ENCODE assay signal across 8 cellular contexts in genomic region chr9:113151696-113152630, GRCh38. TPM values are rescaled to one million over a fixed set of nuclear protein-coding genes. Genes with fewer than 3 reads are reported as not detected.
DNase-seq lines count a peak whose midpoint lies in the region; ATAC-seq and TF ChIP-seq lines count a peak whose summit lies in the region.

No MANE protein-coding gene starts in this region.

- WGBS in lower leg skin, 2 donors, result 29 to 32% methylated on average over 11 of the region's 11 CpGs

- no peaks in the 10 kb centered on the region for H3K36me3 Mint-ChIP-seq in activated T-cell treated with anti-CD3 and anti-CD28 coated beads, Interleukin-2, amount 50 U/mL, for 24 hours (ENCODE audit: low read depth)
- H3K36me3 Mint-ChIP-seq in MCF 10A (ENCODE audit: insufficient read depth, unreplicated experiment) (peaks cover 9% of the 10 kb centered on the region), type B pancreatic cell (no peaks in the 10 kb centered on the region)

- ATAC-seq in HG03442 (IDR thresholded peaks at IDR 0.05; ENCODE audit: unreplicated experiment), result no peak
- ATAC-seq in GM21515 (IDR thresholded peaks at IDR 0.05; ENCODE audit: unreplicated experiment), result no peak
- ATAC-seq in esophagus mucosa, result no peak

- TSS peak; percentile 49 for BruUV-seq in MCF 10A (replicated peaks; lab: Mats Ljungman, UMichigan)

- peak overlapping the region; percentile 75 for H3K4me3 ChIP-seq in lower leg skin (ENCODE audit: low read depth, poor library complexity, severe bottlenecking)

- POLR2A ChIA-PET in MCF 10A (lab: Yijun Ruan, JAX), result interaction anchor here (0.6 to 4.6 kb wide), 11 partner anchors 9 to 1311 kb away, joined by 3 to 50 read pairs (median 4); partner anchors contain the start of genes C9orf43, CDC26, FKBP15 and POLE3

- no peak for TF ChIP-seq POLR2A in lower leg skin (IDR thresholded peaks at IDR 0.05)

- intact Hi-C loops in MCF 10A (cut with micrococcal nuclease) (loop anchor here (2.0 kb wide), 1 partner anchor 123 kb away; the partner anchor contains the start of genes CDC26 and PRPF4), lower leg skin (cut with DNase I; ENCODE audit: low total_unique reads) (no loop called here)

- peak overlapping the region; percentile 82 for H3K4me3 Mint-ChIP-seq in activated T-cell treated with anti-CD3 and anti-CD28 coated beads, Interleukin-2, amount 50 U/mL, for 24 hours
- peak overlapping the region; percentile 65 for H3K4me3 Mint-ChIP-seq in MCF 10A (ENCODE audit: unreplicated experiment)
- peak overlapping the region; percentile 85 for H3K4me3 Mint-ChIP-seq in type B pancreatic cell

- no peak for DNase-seq in activated T-cell treated with anti-CD3 and anti-CD28 coated beads, Interleukin-2, amount 50 U/mL, for 24 hours
- DNase-seq in activated T-cell treated with anti-CD3 and anti-CD28 coated beads, Interleukin-2, amount 50 U/mL, for 1 hour, result no peak
- DNase-seq in MCF 10A (ENCODE audit: unreplicated experiment) (no peak), lower leg skin (ENCODE audit: low spot score in 2 of 2) (peak in 1 of 2 donors; percentile 81), type B pancreatic cell (ENCODE audit: extremely low spot score, unreplicated experiment) (no peak)

- H3K27ac Mint-ChIP-seq in activated T-cell treated with anti-CD3 and anti-CD28 coated beads, Interleukin-2, amount 50 U/mL, for 24 hours, result peak overlapping the region; percentile 31
- H3K27ac Mint-ChIP-seq in MCF 10A (ENCODE audit: low read depth, unreplicated experiment), result peak overlapping the region; percentile 50
- peak overlapping the region; percentile 91 for H3K27ac Mint-ChIP-seq in type B pancreatic cell

- CTCF ChIA-PET in MCF 10A (lab: Yijun Ruan, JAX), result interaction anchor here (0.6 to 4.2 kb wide), 14 partner anchors 8 to 727 kb away, joined by 3 to 30 read pairs (median 4); no protein-coding TSS in a partner anchor

- no peaks in the 10 kb centered on the region for H3K9me3 Mint-ChIP-seq in activated T-cell treated with anti-CD3 and anti-CD28 coated beads, Interleukin-2, amount 50 U/mL, for 24 hours
- H3K9me3 Mint-ChIP-seq in MCF 10A (ENCODE audit: unreplicated experiment), result no peaks in the 10 kb centered on the region
- H3K9me3 Mint-ChIP-seq in type B pancreatic cell, result no peaks in the 10 kb centered on the region

- H3K27me3 Mint-ChIP-seq in activated T-cell treated with anti-CD3 and anti-CD28 coated beads, Interleukin-2, amount 50 U/mL, for 24 hours, result no peaks in the 10 kb centered on the region
- H3K27me3 Mint-ChIP-seq in MCF 10A (ENCODE audit: insufficient read depth, unreplicated experiment) (peaks cover under 1% of the 10 kb centered on the region), type B pancreatic cell (peaks cover 10% of the 10 kb centered on the region)

- H3K4me1 Mint-ChIP-seq in activated T-cell treated with anti-CD3 and anti-CD28 coated beads, Interleukin-2, amount 50 U/mL, for 24 hours (ENCODE audit: low read depth), result peaks cover 34% of the 10 kb centered on the region
- peaks cover 27% of the 10 kb centered on the region for H3K4me1 Mint-ChIP-seq in MCF 10A (ENCODE audit: insufficient read depth, unreplicated experiment)
- peaks cover 18% of the 10 kb centered on the region for H3K4me1 Mint-ChIP-seq in type B pancreatic cell (ENCODE audit: unreplicated experiment)

- TF ChIP-seq CTCF in MCF 10A (IDR thresholded peaks at IDR 0.05; ENCODE audit: unreplicated experiment), result no peak
- TF ChIP-seq CTCF in lower leg skin (IDR thresholded peaks at IDR 0.05), result no peak
- TF ChIP-seq CTCF in type B pancreatic cell (conservative IDR thresholded peaks at IDR 0.05), result no peak

RNA-seq across cellular contexts. Expression of gene SLC31A2, which starts 1.2 kb away (rescaled TPM):
- total RNA-seq in MCF 10A (2022) (14.9 and 16.1 TPM in 2 replicates), lower leg skin (100 to 1,000 TPM in 2 of 4 donors, 10 to 100 TPM in 2; 82.4 to 128 (median 99.2) TPM), type B pancreatic cell (ENCODE audit: low replicate concordance) (7.6 and 10.7 TPM in 2 replicates), esophagus mucosa (5.3 TPM)

Comparison
In these comparisons a context has a peak if more than half of its experiments do, and no peak if none do; other contexts are left out.
1. H3K27ac Mint-ChIP-seq: peak in every context shown above with its lines; median percentile 91 in type B pancreatic cell; 50 in MCF 10A; 31 in activated T-cell treated with anti-CD3 and anti-CD28 coated beads, Interleukin-2, amount 50 U/mL, for 24 hours.